13 cellular contexts compared by ENCODE assay signal in the genomic region with DNA sequence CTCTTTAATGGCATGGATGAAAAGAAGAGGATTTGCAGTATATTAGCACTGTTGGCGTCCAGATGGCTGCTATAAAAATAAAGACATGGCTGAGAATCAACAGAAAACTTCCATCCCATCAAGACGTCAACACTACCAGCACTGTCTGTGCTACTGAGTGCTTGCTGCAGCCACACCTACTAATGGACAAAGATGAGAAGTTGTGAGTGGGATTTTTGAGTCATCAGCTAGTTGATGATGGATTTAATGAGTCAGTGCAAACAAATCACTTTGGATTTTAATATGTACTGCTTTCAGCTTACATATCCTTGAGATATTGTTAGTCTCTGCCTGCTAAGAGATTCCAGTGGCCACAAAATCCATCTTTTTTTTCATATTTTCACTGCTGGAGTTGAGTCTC.
DNase-seq lines count a peak whose midpoint lies in the region; ATAC-seq, FAIRE-seq and TF ChIP-seq lines count a peak whose summit lies in the region.
"Had no signal": no experiment of that assay in that cellular context is flagged by ENCODE, and none has a peak within 500 bp of the region (broad histone marks: within the 10 kb centered on the region; RNA-seq: fewer than 3 reads in every experiment).

No MANE protein-coding gene starts in this region.

- peaks cover 3% of the 10 kb centered on the region for H3K9me3 Mint-ChIP-seq in activated CD4-positive, alpha-beta T cell treated with anti-CD3 and anti-CD28 coated beads, Interleukin-2, amount 10 ng/mL, durations not matched to agents 24 days and 14 days
- peaks cover 3% of the 10 kb centered on the region for H3K9me3 Mint-ChIP-seq in activated CD4-positive, alpha-beta memory T cell treated with anti-CD3 and anti-CD28 coated beads for 36 hours

- H3K4me3 Mint-ChIP-seq in activated CD4-positive, alpha-beta T cell treated with anti-CD3 and anti-CD28 coated beads, Interleukin-2, amount 10 ng/mL, durations not matched to agents 24 days and 14 days, result no peak overlapping the region
- H3K4me3 Mint-ChIP-seq in activated CD4-positive, alpha-beta memory T cell treated with anti-CD3 and anti-CD28 coated beads for 36 hours, result no peak overlapping the region
- H3K4me3 Mint-ChIP-seq: memory B cell had no signal

- peaks cover 59% of the 10 kb centered on the region for H3K4me1 ChIP-seq in ACC112 (ENCODE audit: control insufficient read depth, insufficient read depth, low read length, unreplicated experiment)

- intact Hi-C loops in activated CD4-positive, alpha-beta T cell treated with anti-CD3 and anti-CD28 coated beads, Interleukin-2, amount 10 ng/mL, durations not matched to agents 24 days and 14 days (cut with micrococcal nuclease), result no loop called here
- intact Hi-C loops in activated CD4-positive, alpha-beta memory T cell treated with anti-CD3 and anti-CD28 coated beads for 36 hours (cut with micrococcal nuclease), result no loop called here

- H3K36me3 ChIP-seq in ACC112 (ENCODE audit: insufficient read depth, low read length) (no peaks in the 10 kb centered on the region), bronchial epithelial cell (ENCODE audit: control insufficient read depth, insufficient read depth, low read length) (no peaks in the 10 kb centered on the region)
- H3K36me3 ChIP-seq: SJCRH30 had no signal

- H3K79me2 ChIP-seq in ACC112 (ENCODE audit: control insufficient read depth, insufficient read depth, low read length, unreplicated experiment), result no peaks in the 10 kb centered on the region

- H3K27me3 Mint-ChIP-seq in activated CD4-positive, alpha-beta T cell treated with anti-CD3 and anti-CD28 coated beads, Interleukin-2, amount 10 ng/mL, durations not matched to agents 24 days and 14 days, result no peaks in the 10 kb centered on the region
- no peaks in the 10 kb centered on the region for H3K27me3 Mint-ChIP-seq in activated CD4-positive, alpha-beta memory T cell treated with anti-CD3 and anti-CD28 coated beads for 36 hours

- CTCF ChIA-PET in activated CD4-positive, alpha-beta memory T cell treated with anti-CD3 and anti-CD28 coated beads for 36 hours (lab: Charles Lee), result no interaction called here

- peak overlapping the region; percentile 9; the same call in 1 of the 2 replicates for H3K4me3 ChIP-seq in ACC112 (ENCODE audit: low read depth, low read length)
- H3K4me3 ChIP-seq in bronchial epithelial cell (ENCODE audit: low read depth, low read length), result no peak overlapping the region
- H3K4me3 ChIP-seq: SJCRH30, testis had no signal

- DNase-seq in HTR-8/SVneo (ENCODE audit: insufficient read length, low spot score) (peak; percentile 62), bronchial epithelial cell (ENCODE audit: low read depth) (peak; percentile 99), T1000 (lab: John Stamatoyannopoulos, UW) (no peak)
- no peak for DNase-seq in activated CD4-positive, alpha-beta T cell treated with anti-CD3 and anti-CD28 coated beads, Interleukin-2, amount 10 ng/mL, durations not matched to agents 24 days and 14 days
- DNase-seq in activated CD4-positive, alpha-beta memory T cell treated with anti-CD3 and anti-CD28 coated beads for 36 hours, result no peak
- DNase-seq: NCI-H345, SJCRH30, testis had no signal

- H3K36me3 Mint-ChIP-seq in activated CD4-positive, alpha-beta T cell treated with anti-CD3 and anti-CD28 coated beads, Interleukin-2, amount 10 ng/mL, durations not matched to agents 24 days and 14 days (ENCODE audit: low read depth), result no peaks in the 10 kb centered on the region
- no peaks in the 10 kb centered on the region for H3K36me3 Mint-ChIP-seq in activated CD4-positive, alpha-beta memory T cell treated with anti-CD3 and anti-CD28 coated beads for 36 hours
- H3K36me3 Mint-ChIP-seq: memory B cell had no signal

- no peak for ATAC-seq in HG02588 (IDR thresholded peaks at IDR 0.05; ENCODE audit: unreplicated experiment)
- ATAC-seq: activated CD4-positive, CD25-positive, alpha-beta regulatory T cell treated with anti-CD3 and anti-CD28 coated beads, Interleukin-2, amount 50 U/mL, for 24 hours had no signal

- no peaks in the 10 kb centered on the region for H3K27me3 ChIP-seq in ACC112 (ENCODE audit: insufficient read depth, low read length)
- no peaks in the 10 kb centered on the region for H3K27me3 ChIP-seq in bronchial epithelial cell (ENCODE audit: control insufficient read depth, insufficient read depth, low read length)
- H3K27me3 ChIP-seq: SJCRH30, testis had no signal

- no peaks in the 10 kb centered on the region for H3K4me1 Mint-ChIP-seq in activated CD4-positive, alpha-beta T cell treated with anti-CD3 and anti-CD28 coated beads, Interleukin-2, amount 10 ng/mL, durations not matched to agents 24 days and 14 days
- no peaks in the 10 kb centered on the region for H3K4me1 Mint-ChIP-seq in activated CD4-positive, alpha-beta memory T cell treated with anti-CD3 and anti-CD28 coated beads for 36 hours (ENCODE audit: low read depth)
- H3K4me1 Mint-ChIP-seq: memory B cell had no signal

- no peak overlapping the region for H3K27ac Mint-ChIP-seq in activated CD4-positive, alpha-beta T cell treated with anti-CD3 and anti-CD28 coated beads, Interleukin-2, amount 10 ng/mL, durations not matched to agents 24 days and 14 days
- H3K27ac Mint-ChIP-seq in activated CD4-positive, alpha-beta memory T cell treated with anti-CD3 and anti-CD28 coated beads for 36 hours, result no peak overlapping the region
- H3K27ac Mint-ChIP-seq: memory B cell had no signal

- H2AFZ ChIP-seq in ACC112 (ENCODE audit: low read length, unreplicated experiment), result peak overlapping the region; percentile 14

- FAIRE-seq in HTR-8/SVneo (lab: Jason Lieb, UNC) (peak; percentile 74), bronchial epithelial cell (lab: Jason Lieb, UNC) (peak; percentile 36), islet of Langerhans (lab: Jason Lieb, UNC) (peak; percentile 56)

- POLR2A ChIA-PET in activated CD4-positive, alpha-beta memory T cell treated with anti-CD3 and anti-CD28 coated beads for 36 hours (lab: Charles Lee), result no interaction called here

- H3K27ac ChIP-seq in ACC112 (ENCODE audit: low read depth, low read length), result peak overlapping the region; percentile 86
- H3K27ac ChIP-seq: SJCRH30, testis had no signal

- TF ChIP-seq CTCF in bronchial epithelial cell (IDR thresholded peaks at IDR 0.05; ENCODE audit: insufficient read depth, low read length, severe bottlenecking), result no peak

Comparison
In these comparisons a context has a peak if more than half of its experiments do, and no peak if none do; other contexts are left out.
1. DNase-seq: peak in HTR-8/SVneo (single experiment) and bronchial epithelial cell (single experiment); none in T1000 (single experiment), activated CD4-positive, alpha-beta T cell treated with anti-CD3 and anti-CD28 coated beads, Interleukin-2, amount 10 ng/mL, durations not matched to agents 24 days and 14 days (single experiment) and activated CD4-positive, alpha-beta memory T cell treated with anti-CD3 and anti-CD28 coated beads for 36 hours (single experiment).